1 cellular context compared by ENCODE assay signal in the genomic region with DNA sequence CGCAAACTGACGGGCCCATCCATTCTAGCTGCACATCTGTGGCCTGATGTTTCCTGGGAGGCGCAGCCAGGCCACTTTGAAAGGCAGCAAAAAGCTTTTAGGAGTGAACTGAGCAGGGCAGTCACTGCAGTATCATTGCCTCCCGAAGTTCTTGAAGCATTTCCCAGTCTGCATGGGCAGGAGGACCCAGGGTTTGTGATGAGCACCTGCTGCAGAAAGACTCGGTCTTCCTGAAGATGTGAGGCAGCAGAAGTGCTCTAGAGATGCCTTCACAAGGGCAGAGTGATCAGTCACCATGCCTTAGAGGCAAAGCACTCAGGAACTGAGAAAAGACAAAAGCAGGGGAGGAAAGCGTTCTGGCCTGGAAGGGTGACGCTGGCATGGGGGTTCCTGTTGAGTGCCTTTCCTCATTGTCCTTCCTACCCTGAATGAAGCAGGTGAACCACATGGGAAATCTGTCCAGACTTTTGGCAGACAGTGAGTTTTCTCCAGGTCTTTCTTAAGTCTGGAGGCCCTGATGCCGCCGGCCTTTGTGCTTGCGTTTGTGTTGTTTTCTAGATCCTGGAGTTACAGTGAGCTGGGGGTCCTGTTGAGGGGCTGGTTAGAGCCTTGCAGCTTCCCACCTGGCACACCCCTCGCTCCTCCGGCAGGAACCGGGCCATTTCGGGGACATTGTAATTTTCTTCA.
TF ChIP-seq lines count a peak whose summit lies in the region.

No MANE protein-coding gene starts in this region.

TF ChIP-seq in IMR-90, 13 proteins besides CTCF, POLR2A, EP300 and RAD21 (continued from another document):
- no peak for TF ChIP-seq MAFK (IDR thresholded peaks at IDR 0.05; ENCODE audit: low read depth, low read length)
- no peak for TF ChIP-seq SMC3 (IDR thresholded peaks at IDR 0.05; ENCODE audit: low read depth, low read length)
- TF ChIP-seq RFX5 (IDR thresholded peaks at IDR 0.05; ENCODE audit: low read depth, low read length): no peak
- no peak for TF ChIP-seq CEBPB (IDR thresholded peaks at IDR 0.05; ENCODE audit: low read depth, low read length)
- no peak for TF ChIP-seq RCOR1 (IDR thresholded peaks at IDR 0.05; ENCODE audit: insufficient replicate concordance, low read length)
- no peak for TF ChIP-seq FOS (IDR thresholded peaks at IDR 0.05; ENCODE audit: low read depth, low read length)
